8 cellular contexts compared by ENCODE assay signal in genomic region chr1:156601122-156601830, GRCh38. TPM values are rescaled to one million over a fixed set of nuclear protein-coding genes. Genes with fewer than 3 reads are reported as not detected.
A peak's percentile ranks its signal among the peaks of the same experiment; 100 is the strongest.
DNase-seq lines count a peak whose midpoint lies in the region; ATAC-seq and TF ChIP-seq lines count a peak whose summit lies in the region.

TSS of gene GPATCH4 (minus strand) at chr1:156601479.

- H3K36me3 ChIP-seq in prostate gland = no peaks in the 10 kb centered on the region

- peak; percentile 81 for DNase-seq in Caki2 (ENCODE audit: low read depth)
- peak; percentile 51 for DNase-seq in GOT3 (lab: John Stamatoyannopoulos, UW)
- peak; percentile 97 for DNase-seq in NCI-H1694 treated with DMSO at 0.1 percent for 48 hours (lab: John Stamatoyannopoulos, UW)
- DNase-seq in T-helper 2 cell = peak; percentile 30 to 87 (median 62)
- DNase-seq in left ventricle myocardium superior = peak; percentile 77
- peak; percentile 75 for DNase-seq in prostate gland (ENCODE audit: low spot score)
- peak; percentile 86 for DNase-seq in ureter (ENCODE audit: low spot score)

- no peaks in the 10 kb centered on the region for H3K9me3 ChIP-seq in prostate gland

- H3K27me3 ChIP-seq in prostate gland (replicated peaks; ENCODE audit: insufficient read depth) = no peaks in the 10 kb centered on the region

- intact Hi-C loops in left ventricle myocardium superior (cut with micrococcal nuclease) = no loop called here
- intact Hi-C loops in prostate gland (cut with DNase I) = no loop called here

- H3K4me3 ChIP-seq in prostate gland = peak within 1 kb of the TSS; percentile 50 to 61

- WGBS in prostate gland = under 1% methylated on average over 35 of the region's 35 CpGs

- no peaks in the 10 kb centered on the region for H3K4me1 ChIP-seq in prostate gland (replicated peaks)

- peak within 1 kb of the TSS; percentile 83 for H3K27ac ChIP-seq in angular gyrus (ENCODE audit: low read depth, low read length)
- H3K27ac ChIP-seq in prostate gland = peak within 1 kb of the TSS; percentile 84

- in situ Hi-C loops in Caki2 (cut with HindIII; ENCODE audit: low pct_unique_long_range_greater_than_20kb, low sequenced_read_pairs) = no loop called here

- ATAC-seq in left ventricle myocardium superior = peak; percentile 87

- TF ChIP-seq CTCF in prostate gland (IDR thresholded peaks at IDR 0.05) = no peak

- TF ChIP-seq POLR2A in prostate gland (IDR thresholded peaks at IDR 0.05) = no peak

RNA-seq across cellular contexts. Expression of gene GPATCH4, which starts in this region (rescaled TPM):
- 8.8 and 33.6 TPM in 2 replicates for total RNA-seq in Caki2 (2014; rRNA removed; shearing (Covaris generic); ENCODE audit: low replicate concordance)
- total RNA-seq in left ventricle myocardium superior = 14.1 TPM
- total RNA-seq in prostate gland = 10 to 100 TPM; 20.9 to 27.5 TPM
- total RNA-seq in ureter = 42.5 TPM

Comparison
In these comparisons a context has a peak if more than half of its experiments do, and no peak if none do; other contexts are left out.
1. Peak in every context shown above with its lines: DNase-seq, ATAC-seq, H3K4me3 ChIP-seq and H3K27ac ChIP-seq.